9 cellular contexts compared by ENCODE assay signal in genomic region chr1:10152709-10153284, GRCh38. TPM values are rescaled to one million over a fixed set of nuclear protein-coding genes. Genes with fewer than 3 reads are reported as not detected.
A peak's percentile ranks its signal among the peaks of the same experiment; 100 is the strongest.
DNase-seq lines count a peak whose midpoint lies in the region; ATAC-seq and TF ChIP-seq lines count a peak whose summit lies in the region.
"Had no signal": no experiment of that assay in that cellular context is flagged by ENCODE, and none has a peak within 500 bp of the region (broad histone marks: within the 10 kb centered on the region; RNA-seq: fewer than 3 reads in every experiment).

No MANE protein-coding gene starts in this region.

- no peaks in the 10 kb centered on the region for H3K27me3 Mint-ChIP-seq in osteocyte (ENCODE audit: unreplicated experiment)
- H3K27me3 Mint-ChIP-seq: CD8-positive, alpha-beta memory T cell had no signal

- H3K4me1 Mint-ChIP-seq in osteocyte (ENCODE audit: unreplicated experiment): peaks cover 2% of the 10 kb centered on the region

- ATAC-seq in GM18511 (IDR thresholded peaks at IDR 0.05; ENCODE audit: unreplicated experiment): no peak

- H3K27ac Mint-ChIP-seq in osteocyte (ENCODE audit: unreplicated experiment): no peak overlapping the region
- H3K27ac Mint-ChIP-seq: CD8-positive, alpha-beta memory T cell had no signal

- H3K4me3 Mint-ChIP-seq in osteocyte (ENCODE audit: unreplicated experiment): no peak overlapping the region
- H3K4me3 Mint-ChIP-seq: CD8-positive, alpha-beta memory T cell had no signal

- TF ChIP-seq CTCF in osteocyte (IDR thresholded peaks at IDR 0.05): peak; percentile 64

- no peaks in the 10 kb centered on the region for H3K9me3 Mint-ChIP-seq in osteocyte (ENCODE audit: unreplicated experiment)
- H3K9me3 Mint-ChIP-seq: CD8-positive, alpha-beta memory T cell had no signal

- H3K36me3 Mint-ChIP-seq in osteocyte (ENCODE audit: unreplicated experiment): peaks cover 13% of the 10 kb centered on the region

- DNase-seq in NCI-H2196 (lab: John Stamatoyannopoulos, UW; ENCODE audit: unreplicated experiment) (peak; percentile 33), NCI-H2196 treated with DMSO at 0.1 percent for 48 hours (lab: John Stamatoyannopoulos, UW; ENCODE audit: unreplicated experiment) (no peak), NCI-H1694 treated with DMSO at 0.1 percent for 48 hours (lab: John Stamatoyannopoulos, UW) (peak; percentile 36), foreskin melanocyte (peak; percentile 46), osteocyte (ENCODE audit: extremely low spot score, unreplicated experiment) (no peak), NK-92 (lab: John Stamatoyannopoulos, UW; ENCODE audit: unreplicated experiment) (no peak)
- DNase-seq in activated T-cell treated with anti-CD3 and anti-CD28 coated beads, Interleukin-2, amount 50 U/mL, for 1 hour: peak; percentile 22

RNA-seq across cellular contexts. Expression of gene KIF1B, which starts 57.6 kb away (rescaled TPM):
- 48.9 and 51.5 TPM in 2 replicates for total RNA-seq in osteocyte

Comparison
In these comparisons a context has a peak if more than half of its experiments do, and no peak if none do; other contexts are left out.
1. DNase-seq: peak in NCI-H2196 (single experiment), NCI-H1694 treated with DMSO at 0.1 percent for 48 hours (single experiment), activated T-cell treated with anti-CD3 and anti-CD28 coated beads, Interleukin-2, amount 50 U/mL, for 1 hour (single experiment) and foreskin melanocyte (single experiment); none in NCI-H2196 treated with DMSO at 0.1 percent for 48 hours (single experiment), osteocyte (single experiment) and NK-92 (single experiment).